9 cellular contexts compared by ENCODE assay signal in genomic region chr1:206907304-206907991, GRCh38. TPM values are rescaled to one million over a fixed set of nuclear protein-coding genes. Genes with fewer than 3 reads are reported as not detected.
DNase-seq lines count a peak whose midpoint lies in the region; ATAC-seq and TF ChIP-seq lines count a peak whose summit lies in the region.
"Had no signal": no experiment of that assay in that cellular context is flagged by ENCODE, and none has a peak within 500 bp of the region (broad histone marks: within the 10 kb centered on the region; RNA-seq: fewer than 3 reads in every experiment).

No MANE protein-coding gene starts in this region.

- TF ChIP-seq CTCF in astrocyte of the spinal cord (IDR thresholded peaks at IDR 0.05; ENCODE audit: low read depth, low read length) (peak; percentile 33), GM10248 (IDR thresholded peaks at IDR 0.05; ENCODE audit: control extremely low read depth, extremely low read depth, low read depth, missing control alignments) (no peak)

- DNase-seq in COR-L47 (lab: John Stamatoyannopoulos, UW) (peak; percentile 1), HuH-7.5 (ENCODE audit: low spot score) (peak; percentile 73), astrocyte of the spinal cord (ENCODE audit: low read depth, low spot score) (no peak), naive B cell (no peak), RPMI8226 (no peak), GM10248 (ENCODE audit: extremely low spot score) (no peak)
- DNase-seq in activated effector memory CD4-positive, alpha-beta T cell treated with anti-CD3 and anti-CD28 coated beads, Interleukin-2, amount 50 U/mL, for 16 hours: no peak
- DNase-seq: stimulated activated CD8-positive, alpha-beta memory T cell treated with anti-CD3 and anti-CD28 coated beads, Interleukin-4, amount 100 ng/mL, for 48 hours had no signal

- H3K27me3 Mint-ChIP-seq in naive B cell: no peaks in the 10 kb centered on the region

- peak overlapping the region in 5 of 6 donors; percentile 44 to 92 (median 89) for H3K27ac Mint-ChIP-seq in naive B cell

- H3K4me3 ChIP-seq in astrocyte of the spinal cord (ENCODE audit: low read depth, low read length): no peak overlapping the region

- H3K4me3 Mint-ChIP-seq in naive B cell: peak overlapping the region in 7 of 8 donors; percentile 7 to 73 (median 48)

- POLR2A ChIA-PET in GM10248 (lab: Yijun Ruan, JAX): no interaction called here

- peaks cover 78 to 87% (median 82%) of the 10 kb centered on the region in 3 donors for H3K4me1 Mint-ChIP-seq in naive B cell

- in situ Hi-C loops in astrocyte of the spinal cord (cut with HindIII; ENCODE audit: low sequenced_read_pairs): no loop called here

- ATAC-seq in naive B cell (ENCODE audit: low read depth in 2 of 2) (no peak), HG03457 (IDR thresholded peaks at IDR 0.05; ENCODE audit: unreplicated experiment) (no peak)

- peaks cover 48 to 72% of the 10 kb centered on the region in 2 donors for H3K36me3 Mint-ChIP-seq in naive B cell

- CTCF ChIA-PET in GM10248 (lab: Yijun Ruan, JAX): interaction anchor here (0.7 to 3.6 kb wide), 10 partner anchors 10 to 273 kb away, joined by 3 to 29 read pairs (median 7); partner anchors contain the start of gene DYRK3

- no peaks in the 10 kb centered on the region for H3K9me3 Mint-ChIP-seq in naive B cell

RNA-seq across cellular contexts. Expression of gene IL24, which starts 10.2 kb away (rescaled TPM):
- 10 to 100 TPM; 44.1 to 94.5 (median 57.5) TPM for polyA plus RNA-seq in naive B cell (ENCODE audit: low read depth in 6 of 6)

RNA-seq across cellular contexts. Expression of gene FCMR, which starts 14.3 kb away (rescaled TPM):
- polyA plus RNA-seq in naive B cell (ENCODE audit: low read depth in 6 of 6): 1,000 to 10,000 TPM; 1,550 to 2,548 (median 1,723) TPM

RNA-seq across cellular contexts. Expression of gene PIGR, which starts 38.8 kb away (rescaled TPM):
- polyA plus RNA-seq in naive B cell (ENCODE audit: low read depth in 6 of 6): under 1 TPM; 0.05 to 0.84 (median 0.64) TPM

RNA-seq across cellular contexts. Expression of gene IL20, which starts 42.0 kb away (rescaled TPM):
- not detected for polyA plus RNA-seq in naive B cell (ENCODE audit: low read depth in 6 of 6)

Comparison
In these comparisons a context has a peak if more than half of its experiments do, and no peak if none do; other contexts are left out.
1. DNase-seq: peak in COR-L47 (single experiment) and HuH-7.5 (single experiment); none in astrocyte of the spinal cord (single experiment), naive B cell (single experiment), RPMI8226 (single experiment), GM10248 (single experiment) and activated effector memory CD4-positive, alpha-beta T cell treated with anti-CD3 and anti-CD28 coated beads, Interleukin-2, amount 50 U/mL, for 16 hours (single experiment).